9 cellular contexts compared by ENCODE assay signal in genomic region chr6:33983109-33983475, GRCh38.
DNase-seq lines count a peak whose midpoint lies in the region; ATAC-seq, FAIRE-seq and TF ChIP-seq lines count a peak whose summit lies in the region.
"Had no signal": no experiment of that assay in that cellular context is flagged by ENCODE, and none has a peak within 500 bp of the region (broad histone marks: within the 10 kb centered on the region; RNA-seq: fewer than 3 reads in every experiment).

No MANE protein-coding gene starts in this region.

- TF ChIP-seq CTCF in H9 (conservative IDR thresholded peaks at IDR 0.05) (0 out of 3 replicates have a peak, but pooled peaks have one; percentile 14), stomach (IDR thresholded peaks at IDR 0.05) (peak in 2 of 7 experiments; percentile 55 to 60)

- H3T11ph ChIP-seq in H9 (ENCODE audit: low read length) = no peak overlapping the region

- H2AFZ ChIP-seq in H9 (ENCODE audit: low read length) = no peak overlapping the region

- H2BK20ac ChIP-seq in H9 (ENCODE audit: low read depth, low read length, poor library complexity, severe bottlenecking) = no peak overlapping the region

- H2BK120ac ChIP-seq in H9 (ENCODE audit: low read depth, low read length, poor library complexity, severe bottlenecking) = no peak overlapping the region

- no peak for ATAC-seq in HG03354 (IDR thresholded peaks at IDR 0.05; ENCODE audit: poor library complexity, severe bottlenecking, unreplicated experiment)

- peaks cover 0 to 4% (median 0%) of the 10 kb centered on the region in 3 experiments; a peak in 2 of 7 replicates for H3K36me3 Mint-ChIP-seq in H9 (ENCODE audit: insufficient read depth in 1 of 3, low read depth in 3 of 3)

- H3K4me1 Mint-ChIP-seq in H9 = peaks cover 14 to 17% of the 10 kb centered on the region in 2 experiments

- intact Hi-C loops in cardiac septum (cut with DNase I) = no loop called here
- intact Hi-C loops in stomach (cut with DNase I; ENCODE audit: low total_unique reads) = no loop called here

- no peaks in the 10 kb centered on the region for H3K79me2 ChIP-seq in H9 (ENCODE audit: insufficient read depth, low read length)

- DNase-seq in H9 (peak; percentile 34), cardiac septum (ENCODE audit: low spot score) (peak; percentile 71), stomach (peak; percentile 63), GM12891 (ENCODE audit: insufficient read length, low spot score) (no peak), NCI-H1694 treated with DMSO at 0.1 percent for 48 hours (lab: John Stamatoyannopoulos, UW) (no peak)

- H3K27ac Mint-ChIP-seq in H9 = no peak overlapping the region
- H3K27ac Mint-ChIP-seq: dendritic cell treated with granulocyte-macrophage colony-stimulating factor and Interleukin-4, amounts not matched to agents 40 ng/mL and 50 ng/mL, for 4 days had no signal

- H3K79me1 ChIP-seq in H9 (ENCODE audit: insufficient read depth, low read depth, low read length, poor library complexity, severe bottlenecking) = no peaks in the 10 kb centered on the region

- no peaks in the 10 kb centered on the region for H4K20me1 ChIP-seq in H9 (ENCODE audit: control insufficient read depth, insufficient read depth, insufficient read length)

- no peak overlapping the region for H3K14ac ChIP-seq in H9 (ENCODE audit: insufficient read depth, low read length)

- H3K27me3 ChIP-seq in H9 (ENCODE audit: insufficient read depth, low read length) (no peaks in the 10 kb centered on the region), stomach (peaks cover 0 to 2% (median 0%) of the 10 kb centered on the region in 3 donors)

- no peaks in the 10 kb centered on the region for H3K23me2 ChIP-seq in H9 (ENCODE audit: insufficient read length, low read depth, low read length, poor library complexity, severe bottlenecking)

- H3K56ac ChIP-seq in H9 (ENCODE audit: insufficient read length, low read depth, low read length) = no peak overlapping the region

- no CpG with 5 or more reads among the region's 10 CpGs for WGBS in H9 (ENCODE audit: extremely low coverage, insufficient read length, low lambda C conversion rate)
- WGBS in stomach, 5 donors = 10 to 27% (median 17%) methylated on average over 10 of the region's 10 CpGs

- H2BK5ac ChIP-seq in H9 (ENCODE audit: insufficient read length, low read length) = no peak overlapping the region

- no peak for TF ChIP-seq EP300 in stomach (IDR thresholded peaks at IDR 0.05)

- H3K27ac ChIP-seq in H9 (ENCODE audit: insufficient read length, low read depth, low read length) = no peak overlapping the region
- H3K27ac ChIP-seq in stomach = no peak overlapping the region

- H3K36me3 ChIP-seq in stomach = no peaks in the 10 kb centered on the region
- H3K36me3 ChIP-seq: HAP-1 had no signal

- no peak overlapping the region for H4K8ac ChIP-seq in H9 (replicated peaks; ENCODE audit: insufficient read length, low read depth, low read length)

- no peak for TF ChIP-seq POLR2A in stomach (IDR thresholded peaks at IDR 0.05)
- no peak for TF ChIP-seq POLR2A in GM12891 (IDR thresholded peaks at IDR 0.05; ENCODE audit: low read depth, low read length)

- no peak overlapping the region for H4K5ac ChIP-seq in H9 (ENCODE audit: insufficient read length, low read depth, low read length)

- no peak overlapping the region for H3K4me2 ChIP-seq in H9 (ENCODE audit: insufficient read depth, insufficient read length, low read length)

- H4K91ac ChIP-seq in H9 (ENCODE audit: insufficient read length, low read depth, low read length) = no peak overlapping the region

- no peak overlapping the region for H2BK15ac ChIP-seq in H9 (ENCODE audit: low read depth, low read length)

- H3K18ac ChIP-seq in H9 (ENCODE audit: insufficient read length, low read depth, low read length) = no peak overlapping the region

- H3K27me3 Mint-ChIP-seq in H9 (ENCODE audit: low read depth) = peaks cover 40% of the 10 kb centered on the region

- no peak overlapping the region for H3K9ac ChIP-seq in H9 (ENCODE audit: extremely low read depth, insufficient read length, low read length)

- H3K4me1 ChIP-seq in H9 (ENCODE audit: insufficient read depth, low read length) (no peaks in the 10 kb centered on the region; the same call in 1 of the 2 replicates), stomach (peaks cover 0 to 10% (median 7%) of the 10 kb centered on the region in 4 donors)
- H3K4me1 ChIP-seq: HAP-1 had no signal

- no peak overlapping the region for H2BK12ac ChIP-seq in H9 (ENCODE audit: insufficient read length, low read depth, low read length)

- H3K4ac ChIP-seq in H9 (ENCODE audit: low read depth, low read length) = no peak overlapping the region

- H3K4me3 Mint-ChIP-seq in H9 = no peak overlapping the region
- H3K4me3 Mint-ChIP-seq: dendritic cell treated with granulocyte-macrophage colony-stimulating factor and Interleukin-4, amounts not matched to agents 40 ng/mL and 50 ng/mL, for 4 days had no signal

- no peaks in the 10 kb centered on the region for H3K9me3 ChIP-seq in H9 (ENCODE audit: control insufficient read depth, low read depth, low read length)
- H3K9me3 ChIP-seq in stomach = no peaks in the 10 kb centered on the region
- H3K9me3 ChIP-seq: HAP-1 had no signal

- H3K23ac ChIP-seq in H9 (ENCODE audit: insufficient read length, low read depth, low read length) = no peak overlapping the region

- H2AK5ac ChIP-seq in H9 (ENCODE audit: insufficient read length, low read length) = no peak overlapping the region

- H3K4me3 ChIP-seq in stomach = no peak overlapping the region
- H3K4me3 ChIP-seq: HAP-1 had no signal

- no peak for FAIRE-seq in GM12891 (lab: Jason Lieb, UNC)

- peaks cover 0 to 4% of the 10 kb centered on the region in 2 experiments; a peak in 2 of 5 replicates for H3K9me3 Mint-ChIP-seq in H9
- H3K9me3 Mint-ChIP-seq: dendritic cell treated with granulocyte-macrophage colony-stimulating factor and Interleukin-4, amounts not matched to agents 40 ng/mL and 50 ng/mL, for 4 days had no signal

TF ChIP-seq in PFSK-1, 5 proteins besides CTCF, POLR2A, EP300 and RAD21 (continues in another document):
- TF ChIP-seq POLR2AphosphoS5 (IDR thresholded peaks at IDR 0.05; ENCODE audit: low read depth, low read length) (no peak; the same call in 1 of the 2 replicates), TAF1 (IDR thresholded peaks at IDR 0.05; ENCODE audit: borderline replicate concordance, insufficient read depth, low read length) (no peak), FOXP2 (optimal IDR thresholded peaks at IDR 0.05; ENCODE audit: borderline replicate concordance, extremely low read depth, extremely low read length, insufficient read depth) (peak; percentile 44)

TF ChIP-seq in GM12891, 5 proteins besides CTCF, POLR2A, EP300 and RAD21:
- no peak for TF ChIP-seq PAX5 (IDR thresholded peaks at IDR 0.05; ENCODE audit: insufficient read depth, low read length, severe bottlenecking)
- TF ChIP-seq SPI1 (IDR thresholded peaks at IDR 0.05; ENCODE audit: low read depth, low read length) = no peak
- TF ChIP-seq POLR2AphosphoS5 (IDR thresholded peaks at IDR 0.05; ENCODE audit: low read depth, low read length) = no peak
- no peak for TF ChIP-seq POU2F2 (IDR thresholded peaks at IDR 0.05; ENCODE audit: low read depth, low read length)
- no peak for TF ChIP-seq TAF1 (IDR thresholded peaks at IDR 0.05; ENCODE audit: low read depth, low read length)

Comparison
In these comparisons a context has a peak if more than half of its experiments do, and no peak if none do; other contexts are left out.
1. DNase-seq: peak in H9 (single experiment), cardiac septum (single experiment) and stomach (single experiment); none in GM12891 (single experiment) and NCI-H1694 treated with DMSO at 0.1 percent for 48 hours (single experiment).